ENCODE assay signal across 12 cellular contexts in genomic region chr9:111102793-111103474, GRCh38.
"Had no signal": no experiment of that assay in that cellular context is flagged by ENCODE, and none has a peak within 500 bp of the region (broad histone marks: within the 10 kb centered on the region; RNA-seq: fewer than 3 reads in every experiment).

No MANE protein-coding gene starts in this region.

- H3K9me3 Mint-ChIP-seq: activated naive CD4-positive, alpha-beta T cell treated with anti-CD3 and anti-CD28 coated beads, Interleukin-2, amount 50 U/mL, for 24 hours; nephron; T-helper 2 cell treated with Interferon-gamma antibody and Interleukin-4, amounts not matched to agents 5 μg/mL and 100 μg/mL, for 36 hours had no signal

- H3K36me3 Mint-ChIP-seq: activated naive CD4-positive, alpha-beta T cell treated with anti-CD3 and anti-CD28 coated beads, Interleukin-2, amount 50 U/mL, for 24 hours had no signal

- H3K27me3 ChIP-seq: stomach, tibial artery, uterus had no signal

- DNase-seq: activated effector memory CD4-positive, alpha-beta T cell treated with Interleukin-2 at 50 U/mL for 16 hours; activated T-cell treated with anti-CD3 and anti-CD28 coated beads, Interleukin-2, amount 50 U/mL, for 1 hour; occipital lobe; stimulated activated CD4-positive, alpha-beta T cell treated with anti-CD3 and anti-CD28 coated beads, Interleukin-15, amount 100 ng/mL, for 24 hours; stomach; SW 1271; tibial artery; uterus had no signal

- H3K27ac ChIP-seq: prostate gland, stomach, tibial artery, uterus had no signal

- H3K4me1 ChIP-seq: prostate gland, stomach, tibial artery, uterus had no signal

- H3K9me3 ChIP-seq: prostate gland, stomach, tibial artery, uterus had no signal

- H3K27ac Mint-ChIP-seq: activated naive CD4-positive, alpha-beta T cell treated with anti-CD3 and anti-CD28 coated beads, Interleukin-2, amount 50 U/mL, for 24 hours; nephron; T-helper 2 cell treated with Interferon-gamma antibody and Interleukin-4, amounts not matched to agents 5 μg/mL and 100 μg/mL, for 36 hours had no signal

- H3K4me3 Mint-ChIP-seq: activated naive CD4-positive, alpha-beta T cell treated with anti-CD3 and anti-CD28 coated beads, Interleukin-2, amount 50 U/mL, for 24 hours; nephron; T-helper 2 cell treated with Interferon-gamma antibody and Interleukin-4, amounts not matched to agents 5 μg/mL and 100 μg/mL, for 36 hours had no signal

- H3K27me3 Mint-ChIP-seq: activated naive CD4-positive, alpha-beta T cell treated with anti-CD3 and anti-CD28 coated beads, Interleukin-2, amount 50 U/mL, for 24 hours had no signal

- H3K36me3 ChIP-seq: prostate gland, stomach, tibial artery, uterus had no signal

- H3K4me1 Mint-ChIP-seq: activated naive CD4-positive, alpha-beta T cell treated with anti-CD3 and anti-CD28 coated beads, Interleukin-2, amount 50 U/mL, for 24 hours had no signal

- H3K4me3 ChIP-seq: prostate gland, stomach, tibial artery, uterus had no signal
